ENCODE assay signal across 9 cellular contexts in the genomic region with DNA sequence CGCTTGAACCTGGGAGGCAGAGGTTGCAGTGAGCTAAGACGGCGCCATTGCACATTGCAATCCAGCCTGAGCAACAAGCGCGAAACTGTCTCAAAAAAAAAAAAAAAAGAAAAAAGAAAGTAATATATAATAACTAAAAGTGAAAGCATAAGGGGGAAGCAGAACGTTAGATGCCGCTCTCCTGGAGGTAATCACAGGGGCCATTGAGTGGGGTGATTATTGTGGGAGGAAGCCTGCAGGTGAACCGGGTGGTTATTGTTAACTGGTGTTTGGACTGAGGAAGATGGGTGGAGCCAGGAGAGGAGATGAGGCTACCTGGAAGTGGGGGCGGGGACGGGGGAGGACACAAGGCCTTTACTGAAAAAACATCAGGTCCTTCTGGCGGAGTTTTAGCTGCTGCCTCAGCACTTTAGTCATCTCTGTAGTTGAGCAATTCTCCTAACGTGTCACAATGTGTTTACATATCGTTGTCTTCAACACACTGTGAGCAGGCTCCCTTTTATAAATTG. TPM values are rescaled to one million over a fixed set of nuclear protein-coding genes. Genes with fewer than 3 reads are reported as not detected.
DNase-seq lines count a peak whose midpoint lies in the region; ATAC-seq and TF ChIP-seq lines count a peak whose summit lies in the region.
"Had no signal": no experiment of that assay in that cellular context is flagged by ENCODE, and none has a peak within 500 bp of the region (broad histone marks: within the 10 kb centered on the region; RNA-seq: fewer than 3 reads in every experiment).

No MANE protein-coding gene starts in this region.

- no peaks in the 10 kb centered on the region for H3K36me3 Mint-ChIP-seq in T-helper 2 cell treated with Interferon-gamma antibody and Interleukin-4, amounts not matched to agents 5 μg/mL and 100 μg/mL, for 36 hours (ENCODE audit: low read depth)
- H3K36me3 Mint-ChIP-seq in mesothelial cell of epicardium = no peaks in the 10 kb centered on the region

- peaks cover 12% of the 10 kb centered on the region for H3K27me3 Mint-ChIP-seq in T-helper 2 cell treated with Interferon-gamma antibody and Interleukin-4, amounts not matched to agents 5 μg/mL and 100 μg/mL, for 36 hours (ENCODE audit: low read depth)
- no peaks in the 10 kb centered on the region for H3K27me3 Mint-ChIP-seq in mesothelial cell of epicardium (ENCODE audit: low read depth)

- H3K4me1 ChIP-seq in duodenal mucosa (ENCODE audit: control insufficient read depth in 1 of 2, insufficient read depth in 2 of 2, low read length in 2 of 2) = no peaks in the 10 kb centered on the region

- ATAC-seq in GM19043 (IDR thresholded peaks at IDR 0.05; ENCODE audit: low read depth, unreplicated experiment) (peak; percentile 39), HG03175 (IDR thresholded peaks at IDR 0.05; ENCODE audit: unreplicated experiment) (peak; percentile 55)

- peak overlapping the region; percentile 83 for H3K4me3 Mint-ChIP-seq in T-helper 2 cell treated with Interferon-gamma antibody and Interleukin-4, amounts not matched to agents 5 μg/mL and 100 μg/mL, for 36 hours
- no peak overlapping the region for H3K4me3 Mint-ChIP-seq in mesothelial cell of epicardium
- H3K4me3 Mint-ChIP-seq: neural crest cell had no signal

- no peak overlapping the region for H3K27ac ChIP-seq in duodenal mucosa (ENCODE audit: low read depth, low read length)

- peaks cover 24% of the 10 kb centered on the region for H3K4me1 Mint-ChIP-seq in T-helper 2 cell treated with Interferon-gamma antibody and Interleukin-4, amounts not matched to agents 5 μg/mL and 100 μg/mL, for 36 hours (ENCODE audit: low read depth)
- H3K4me1 Mint-ChIP-seq in mesothelial cell of epicardium = peaks cover 26% of the 10 kb centered on the region

- H3K9me3 ChIP-seq in duodenal mucosa (ENCODE audit: control insufficient read depth in 1 of 2, low read length in 2 of 2) = no peaks in the 10 kb centered on the region

- no peak overlapping the region for H3K9ac ChIP-seq in duodenal mucosa (ENCODE audit: low read depth in 1 of 2, low read length in 2 of 2)

- DNase-seq in T-helper 2 cell treated with Interferon-gamma antibody and Interleukin-4, amounts not matched to agents 5 μg/mL and 100 μg/mL, for 36 hours (ENCODE audit: low spot score) = peak; percentile 76
- DNase-seq in stimulated activated CD4-positive, alpha-beta T cell treated with anti-CD3 and anti-CD28 coated beads, Interleukin-15, amount 100 ng/mL, for 48 hours (ENCODE audit: low read depth in 2 of 2) = peak; percentile 51 to 70
- DNase-seq in superior temporal gyrus (ENCODE audit: extremely low spot score) (no peak), HT-29 (ENCODE audit: low spot score) (no peak), mesothelial cell of epicardium (ENCODE audit: low spot score in 2 of 2, unreplicated experiment in 2 of 2) (no peak)

- no peaks in the 10 kb centered on the region for H3K9me3 Mint-ChIP-seq in T-helper 2 cell treated with Interferon-gamma antibody and Interleukin-4, amounts not matched to agents 5 μg/mL and 100 μg/mL, for 36 hours
- no peaks in the 10 kb centered on the region for H3K9me3 Mint-ChIP-seq in mesothelial cell of epicardium
- H3K9me3 Mint-ChIP-seq: neural crest cell had no signal

- peak overlapping the region; percentile 96 for H3K27ac Mint-ChIP-seq in T-helper 2 cell treated with Interferon-gamma antibody and Interleukin-4, amounts not matched to agents 5 μg/mL and 100 μg/mL, for 36 hours
- no peak overlapping the region for H3K27ac Mint-ChIP-seq in mesothelial cell of epicardium

- peaks cover 0 to 5% of the 10 kb centered on the region in 2 donors for H3K36me3 ChIP-seq in duodenal mucosa (ENCODE audit: control insufficient read depth in 1 of 2, insufficient read depth in 2 of 2, low read length in 2 of 2)

- peak overlapping the region; percentile 27 to 50 for H3K4me3 ChIP-seq in duodenal mucosa (ENCODE audit: low read depth in 1 of 2, low read length in 2 of 2)

- TF ChIP-seq CTCF in mesothelial cell of epicardium (IDR thresholded peaks at IDR 0.05; ENCODE audit: unreplicated experiment) = no peak

- no peaks in the 10 kb centered on the region for H3K27me3 ChIP-seq in duodenal mucosa (ENCODE audit: control insufficient read depth in 1 of 2, insufficient read depth in 2 of 2, low read length in 2 of 2)

RNA-seq across cellular contexts. Expression of a gene that starts 5.3 kb away (rescaled TPM):
- total RNA-seq in HT-29 (2014; rRNA removed; shearing (Covaris generic)) = 519 and 587 TPM in 2 replicates
- 56.5 to 58.0 TPM (median 57.9 TPM) in 3 replicates for total RNA-seq in mesothelial cell of epicardium

Comparison
In these comparisons a context has a peak if more than half of its experiments do, and no peak if none do; other contexts are left out.
1. DNase-seq: peak in T-helper 2 cell treated with Interferon-gamma antibody and Interleukin-4, amounts not matched to agents 5 μg/mL and 100 μg/mL, for 36 hours (single experiment) and stimulated activated CD4-positive, alpha-beta T cell treated with anti-CD3 and anti-CD28 coated beads, Interleukin-15, amount 100 ng/mL, for 48 hours (2 of 2); none in superior temporal gyrus (single experiment), HT-29 (single experiment) and mesothelial cell of epicardium (0 of 2).